9 cellular contexts compared by ENCODE assay signal in genomic region chr4:21697583-21697982, GRCh38.
DNase-seq lines count a peak whose midpoint lies in the region; ATAC-seq and TF ChIP-seq lines count a peak whose summit lies in the region.
"Had no signal": no experiment of that assay in that cellular context is flagged by ENCODE, and none has a peak within 500 bp of the region (broad histone marks: within the 10 kb centered on the region; RNA-seq: fewer than 3 reads in every experiment).

No MANE protein-coding gene starts in this region.

- no peak for TF ChIP-seq CTCF in MCF 10A (IDR thresholded peaks at IDR 0.05; ENCODE audit: unreplicated experiment)
- no peak for TF ChIP-seq CTCF in breast epithelium (IDR thresholded peaks at IDR 0.05)
- TF ChIP-seq CTCF in type B pancreatic cell (conservative IDR thresholded peaks at IDR 0.05), result no peak
- TF ChIP-seq CTCF in gastrocnemius medialis (IDR thresholded peaks at IDR 0.05 in 4 of 5, conservative IDR thresholded peaks at IDR 0.05 in 1 of 5), result no peak

- H3K27ac Mint-ChIP-seq in MCF 10A (ENCODE audit: low read depth, unreplicated experiment), result no peak overlapping the region
- no peak overlapping the region for H3K27ac Mint-ChIP-seq in activated T-helper 17 cell treated with anti-CD3 and anti-CD28 coated beads, Interleukin-2, amount 50 U/mL, for 72 hours
- H3K27ac Mint-ChIP-seq in type B pancreatic cell, result no peak overlapping the region
- H3K27ac Mint-ChIP-seq: B cell had no signal

- H3K36me3 Mint-ChIP-seq in MCF 10A (ENCODE audit: insufficient read depth, unreplicated experiment) (no peaks in the 10 kb centered on the region), type B pancreatic cell (no peaks in the 10 kb centered on the region)
- no peaks in the 10 kb centered on the region for H3K36me3 Mint-ChIP-seq in activated T-helper 17 cell treated with anti-CD3 and anti-CD28 coated beads, Interleukin-2, amount 50 U/mL, for 72 hours (ENCODE audit: low read depth)

- H3K4me1 Mint-ChIP-seq in MCF 10A (ENCODE audit: insufficient read depth, unreplicated experiment) (peaks cover 5% of the 10 kb centered on the region), type B pancreatic cell (ENCODE audit: unreplicated experiment) (peaks cover 22% of the 10 kb centered on the region)
- H3K4me1 Mint-ChIP-seq in activated T-helper 17 cell treated with anti-CD3 and anti-CD28 coated beads, Interleukin-2, amount 50 U/mL, for 72 hours, result no peaks in the 10 kb centered on the region
- H3K4me1 Mint-ChIP-seq: B cell had no signal

- TF ChIP-seq POLR2A in breast epithelium (IDR thresholded peaks at IDR 0.05) (no peak), gastrocnemius medialis (IDR thresholded peaks at IDR 0.05) (no peak)

- H3K4me3 Mint-ChIP-seq in MCF 10A (ENCODE audit: unreplicated experiment), result peak overlapping the region; percentile 13
- H3K4me3 Mint-ChIP-seq in activated T-helper 17 cell treated with anti-CD3 and anti-CD28 coated beads, Interleukin-2, amount 50 U/mL, for 72 hours, result no peak overlapping the region
- H3K4me3 Mint-ChIP-seq in type B pancreatic cell, result peak overlapping the region; percentile 72
- H3K4me3 Mint-ChIP-seq: B cell had no signal

- H3K27ac ChIP-seq in breast epithelium, result no peak overlapping the region
- H3K27ac ChIP-seq in gastrocnemius medialis, result no peak overlapping the region

- H3K27me3 Mint-ChIP-seq in MCF 10A (ENCODE audit: insufficient read depth, unreplicated experiment) (peaks cover 14% of the 10 kb centered on the region), type B pancreatic cell (peaks cover 22% of the 10 kb centered on the region)
- H3K27me3 Mint-ChIP-seq in activated T-helper 17 cell treated with anti-CD3 and anti-CD28 coated beads, Interleukin-2, amount 50 U/mL, for 72 hours, result peaks cover 10% of the 10 kb centered on the region
- H3K27me3 Mint-ChIP-seq: B cell had no signal

- no TSS peak for BruUV-seq in MCF 10A (replicated peaks; lab: Mats Ljungman, UMichigan)

- no peaks in the 10 kb centered on the region for H3K9me3 Mint-ChIP-seq in MCF 10A (ENCODE audit: unreplicated experiment)
- no peaks in the 10 kb centered on the region for H3K9me3 Mint-ChIP-seq in activated T-helper 17 cell treated with anti-CD3 and anti-CD28 coated beads, Interleukin-2, amount 50 U/mL, for 72 hours
- H3K9me3 Mint-ChIP-seq in type B pancreatic cell, result no peaks in the 10 kb centered on the region

- H3K36me3 ChIP-seq in breast epithelium (no peaks in the 10 kb centered on the region), gastrocnemius medialis (no peaks in the 10 kb centered on the region)

- H3K4me1 ChIP-seq in breast epithelium (no peaks in the 10 kb centered on the region), gastrocnemius medialis (no peaks in the 10 kb centered on the region)

- in situ Hi-C loops in gastrocnemius medialis (cut with MboI; ENCODE audit: low sequenced_read_pairs in 4 of 4), result no loop called here

- no peaks in the 10 kb centered on the region for H3K27me3 ChIP-seq in breast epithelium
- H3K27me3 ChIP-seq in gastrocnemius medialis, result no peaks in the 10 kb centered on the region

- H3K9me3 ChIP-seq in breast epithelium, result no peaks in the 10 kb centered on the region
- no peaks in the 10 kb centered on the region for H3K9me3 ChIP-seq in gastrocnemius medialis

- CTCF ChIA-PET in MCF 10A (lab: Yijun Ruan, JAX), result interaction anchor here (0.8 kb wide), 1 partner anchor 70 kb away, joined by 3 read pairs; no protein-coding TSS in a partner anchor

- H3K4me3 ChIP-seq in breast epithelium (no peak overlapping the region), gastrocnemius medialis (no peak overlapping the region)

- intact Hi-C loops in MCF 10A (cut with micrococcal nuclease) (no loop called here), breast epithelium (cut with DNase I; ENCODE audit: low total_unique reads) (loop anchor here (5.0 kb wide), 1 partner anchor 550 kb away; no protein-coding TSS in a partner anchor), gastrocnemius medialis (cut with DNase I; ENCODE audit: low total_unique reads) (no loop called here)

- peak; percentile 19 for ATAC-seq in activated T-helper 17 cell treated with anti-CD3 and anti-CD28 coated beads, Interleukin-2, amount 50 U/mL, for 72 hours (replicated peaks)
- no peak for ATAC-seq in gastrocnemius medialis
- no peak for ATAC-seq in GM21737 (IDR thresholded peaks at IDR 0.05; ENCODE audit: unreplicated experiment)

- POLR2A ChIA-PET in MCF 10A (lab: Yijun Ruan, JAX), result no interaction called here

- DNase-seq in MCF 10A (ENCODE audit: unreplicated experiment) (peak; percentile 74), breast epithelium (ENCODE audit: low spot score in 2 of 2) (no peak), iPS-NIHi11 (ENCODE audit: low spot score) (peak; percentile 47), type B pancreatic cell (ENCODE audit: extremely low spot score, unreplicated experiment) (no peak), gastrocnemius medialis (no peak), COR-L47 (lab: John Stamatoyannopoulos, UW) (no peak)

Comparison
In these comparisons a context has a peak if more than half of its experiments do, and no peak if none do; other contexts are left out.
1. DNase-seq: peak in MCF 10A (single experiment) and iPS-NIHi11 (single experiment); none in breast epithelium (0 of 2), type B pancreatic cell (single experiment), gastrocnemius medialis (0 of 2) and COR-L47 (single experiment).